In genomic region chr1:110488867-110489266, GRCh38 we compare ENCODE assay signal across 40 cellular contexts. TPM values are rescaled to one million over a fixed set of nuclear protein-coding genes. Genes with fewer than 3 reads are reported as not detected.
"Had no signal": no experiment of that assay in that cellular context is flagged by ENCODE, and none has a peak within 500 bp of the region (broad histone marks: within the 10 kb centered on the region; RNA-seq: fewer than 3 reads in every experiment).

No MANE protein-coding gene starts in this region.

- H3K4me1 ChIP-seq: ascending aorta, breast epithelium had no signal

- FAIRE-seq: astrocyte, bronchial epithelial cell had no signal

- H3K27me3 ChIP-seq: adrenal gland, ascending aorta, body of pancreas, brain microvascular endothelial cell, cardiac muscle cell had no signal

- H3K4me3 ChIP-seq: adrenal gland, ascending aorta, body of pancreas, breast epithelium, cardiac muscle cell had no signal

- H3K36me3 ChIP-seq: adrenal gland, ascending aorta, brain microvascular endothelial cell, breast epithelium, cardiac muscle cell had no signal

- ATAC-seq: activated naive CD4-positive, alpha-beta T cell treated with anti-CD3 and anti-CD28 coated beads, Interleukin-2, amount 50 U/mL, for 72 hours; activated naive CD8-positive, alpha-beta T cell treated with anti-CD3 and anti-CD28 coated beads, Interleukin-2, amount 50 U/mL, for 24 hours; activated T-cell treated with anti-CD3 and anti-CD28 coated beads, Interleukin-2, amount 50 U/mL, for 4 hours; activated T-cell treated with anti-CD3 and anti-CD28 coated beads, Interleukin-2, amount 50 U/mL, for 72 hours; activated T-helper 17 cell treated with anti-CD3 and anti-CD28 coated beads, Interleukin-2, amount 50 U/mL, for 72 hours; body of pancreas had no signal

- DNase-seq: activated effector memory CD4-positive, alpha-beta T cell treated with anti-CD3 and anti-CD28 coated beads, Interleukin-2, amount 50 U/mL, for 16 hours; activated effector memory CD4-positive, alpha-beta T cell treated with Interleukin-2 at 50 U/mL for 16 hours; activated gamma-delta T cell; activated gamma-delta T cell treated with Interleukin-2 at 50 U/mL for 16 hours; activated naive CD4-positive, alpha-beta T cell; activated naive CD4-positive, alpha-beta T cell treated with anti-CD3 and anti-CD28 coated beads for 36 hours; activated naive CD4-positive, alpha-beta T cell treated with anti-CD3 and anti-CD28 coated beads, Interleukin-2, amount 10 ng/mL, durations not matched to agents 7 days and 5 days; activated naive CD4-positive, alpha-beta T cell treated with anti-CD3 and anti-CD28 coated beads, Interleukin-2, amount 50 U/mL, for 16 hours; activated naive CD4-positive, alpha-beta T cell treated with Interleukin-2 at 50 U/mL for 16 hours; activated naive CD8-positive, alpha-beta T cell treated with anti-CD3 and anti-CD28 coated beads for 36 hours; activated naive CD8-positive, alpha-beta T cell treated with anti-CD3 and anti-CD28 coated beads, Interleukin-2, amount 10 ng/mL, durations not matched to agents 7 days and 5 days; activated naive CD8-positive, alpha-beta T cell treated with anti-CD3 and anti-CD28 coated beads, Interleukin-2, amount 50 U/mL, for 24 hours; activated T-cell treated with anti-CD3 and anti-CD28 coated beads, Interleukin-2, amount 50 U/mL, for 1 hour; activated T-cell treated with anti-CD3 and anti-CD28 coated beads, Interleukin-2, amount 50 U/mL, for 24 hours; activated T-cell treated with anti-CD3 and anti-CD28 coated beads, Interleukin-2, amount 50 U/mL, for 4 hours; activated T-cell treated with anti-CD3 and anti-CD28 coated beads, Interleukin-2, amount 50 U/mL, for 48 hours; activated T-cell treated with anti-CD3 and anti-CD28 coated beads, Interleukin-2, amount 50 U/mL, for 72 hours; adrenal gland; amniotic stem cell; amygdala; anterior cingulate cortex; aorta; body of pancreas; brain microvascular endothelial cell; caudate nucleus; central memory CD4-positive, alpha-beta T cell; cerebellar nuclear complex had no signal

- H3K27ac ChIP-seq: adrenal gland, ascending aorta, body of pancreas, brain microvascular endothelial cell, breast epithelium, cardiac muscle cell had no signal

- H3K9me3 ChIP-seq: adrenal gland, ascending aorta, body of pancreas, breast epithelium had no signal

RNA-seq across cellular contexts. Expression of gene KCNA10, which starts 30.1 kb away (rescaled TPM):
- total RNA-seq: activated naive CD4-positive, alpha-beta T cell treated with anti-CD3 and anti-CD28 coated beads for 36 hours; activated naive CD4-positive, alpha-beta T cell treated with anti-CD3 and anti-CD28 coated beads, Interleukin-2, amount 50 U/mL, for 72 hours; activated naive CD8-positive, alpha-beta T cell treated with anti-CD3 and anti-CD28 coated beads for 36 hours; activated naive CD8-positive, alpha-beta T cell treated with anti-CD3 and anti-CD28 coated beads, Interleukin-2, amount 10 ng/mL, durations not matched to agents 7 days and 5 days; activated T-cell treated with anti-CD3 and anti-CD28 coated beads, Interleukin-2, amount 50 U/mL, for 4 hours; activated T-cell treated with anti-CD3 and anti-CD28 coated beads, Interleukin-2, amount 50 U/mL, for 72 hours; activated T-helper 1 cell treated with anti-CD3 and anti-CD28 coated beads, Interleukin-12 subunit alpha, Interleukin-12 subunit beta, Interleukin-2, Interleukin-4 antibody, amounts not matched to agents 30 ng/mL and 10 ng/mL and 1 ng/mL, durations not matched to agents 14 hours and 24 hours and 36 hours; activated T-helper 17 cell treated with anti-CD3 and anti-CD28 coated beads, Interleukin-2, amount 50 U/mL, for 72 hours; activated T-helper 2 cell treated with anti-CD3 and anti-CD28 coated beads, Interferon-gamma antibody, Interleukin-2, Interleukin-4, amounts not matched to agents 10 μg/mL and 5 μg/mL and 100 μg/mL, durations not matched to agents 14 hours and 24 hours and 36 hours; adrenal gland; aorta; ascending aorta; astrocyte; body of pancreas; breast epithelium; bronchial epithelial cell; cardiac muscle cell; cardiac septum; cerebellum; chondrocyte had no signal
- polyA plus RNA-seq: adipose tissue, adrenal gland, aorta, cardiac muscle cell had no signal

RNA-seq across cellular contexts. Expression of gene PROK1, which starts 37.9 kb away (rescaled TPM):
- total RNA-seq: activated naive CD4-positive, alpha-beta T cell treated with anti-CD3 and anti-CD28 coated beads for 36 hours; activated naive CD4-positive, alpha-beta T cell treated with anti-CD3 and anti-CD28 coated beads, Interleukin-2, amount 50 U/mL, for 72 hours; activated naive CD8-positive, alpha-beta T cell treated with anti-CD3 and anti-CD28 coated beads for 36 hours; activated naive CD8-positive, alpha-beta T cell treated with anti-CD3 and anti-CD28 coated beads, Interleukin-2, amount 10 ng/mL, durations not matched to agents 7 days and 5 days; activated T-cell treated with anti-CD3 and anti-CD28 coated beads, Interleukin-2, amount 50 U/mL, for 4 hours; activated T-helper 1 cell treated with anti-CD3 and anti-CD28 coated beads, Interleukin-12 subunit alpha, Interleukin-12 subunit beta, Interleukin-2, Interleukin-4 antibody, amounts not matched to agents 30 ng/mL and 10 ng/mL and 1 ng/mL, durations not matched to agents 14 hours and 24 hours and 36 hours; activated T-helper 17 cell treated with anti-CD3 and anti-CD28 coated beads, Interleukin-2, amount 50 U/mL, for 72 hours; activated T-helper 2 cell treated with anti-CD3 and anti-CD28 coated beads, Interferon-gamma antibody, Interleukin-2, Interleukin-4, amounts not matched to agents 10 μg/mL and 5 μg/mL and 100 μg/mL, durations not matched to agents 14 hours and 24 hours and 36 hours; ascending aorta; astrocyte; bronchial epithelial cell; cerebellum; chondrocyte had no signal
- polyA plus RNA-seq: cardiac muscle cell had no signal
